Comparison of ENCODE assay signal across 8 cellular contexts in the genomic region with DNA sequence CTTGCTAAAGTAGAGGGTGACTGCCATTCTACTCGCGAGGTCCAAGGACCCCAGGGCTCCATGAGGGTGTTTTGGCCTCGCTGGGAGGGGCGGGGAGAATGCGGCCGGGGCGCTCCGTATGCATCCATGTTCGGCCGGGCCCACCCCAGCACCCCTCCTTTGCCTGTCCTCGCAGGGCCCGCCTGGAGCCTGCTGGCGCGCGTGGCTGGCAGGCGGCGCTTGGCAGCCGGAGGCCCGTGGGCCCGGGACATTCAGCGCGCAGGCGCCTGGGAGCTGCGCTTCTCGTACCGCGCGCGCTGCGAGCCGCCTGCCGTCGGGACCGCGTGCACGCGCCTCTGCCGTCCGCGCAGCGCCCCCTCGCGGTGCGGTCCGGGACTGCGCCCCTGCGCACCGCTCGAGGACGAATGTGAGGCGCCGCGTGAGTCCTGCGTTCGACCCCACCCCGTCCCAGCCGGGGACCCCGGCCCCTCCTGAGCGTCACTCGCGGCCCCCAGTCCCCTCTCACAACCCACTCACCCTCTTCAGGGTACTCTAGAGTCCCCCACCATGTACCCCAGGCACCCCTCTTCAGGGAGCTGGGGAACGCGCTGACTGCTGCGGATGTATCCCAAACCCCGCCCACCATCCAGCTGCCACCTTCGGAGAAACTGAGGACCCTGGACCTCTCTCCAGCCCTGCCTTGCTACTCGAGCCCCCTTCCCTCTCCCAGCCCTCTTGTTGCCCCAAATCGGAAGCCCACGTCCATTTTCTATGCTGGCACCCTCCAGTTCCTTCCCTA. TPM values are rescaled to one million over a fixed set of nuclear protein-coding genes. Genes with fewer than 3 reads are reported as not detected.
A peak's percentile ranks its signal among the peaks of the same experiment; 100 is the strongest.
DNase-seq lines count a peak whose midpoint lies in the region; ATAC-seq lines count a peak whose summit lies in the region.

No MANE protein-coding gene starts in this region.

- H3K4me3 Mint-ChIP-seq in activated CD4-positive, alpha-beta memory T cell treated with anti-CD3 and anti-CD28 coated beads, Interleukin-2, amount 10 ng/mL, durations not matched to agents 7 days and 5 days, result no peak overlapping the region
- H3K4me3 Mint-ChIP-seq in naive thymus-derived CD4-positive, alpha-beta T cell, result peak overlapping the region in 5 of 10 donors; percentile 4 to 48 (median 16)

- peaks cover 33% of the 10 kb centered on the region for H3K4me1 Mint-ChIP-seq in activated CD4-positive, alpha-beta memory T cell treated with anti-CD3 and anti-CD28 coated beads, Interleukin-2, amount 10 ng/mL, durations not matched to agents 7 days and 5 days
- H3K4me1 Mint-ChIP-seq in naive thymus-derived CD4-positive, alpha-beta T cell, result peaks cover 26 to 38% (median 35%) of the 10 kb centered on the region in 7 donors

- peak; percentile 94 for ATAC-seq in naive thymus-derived CD4-positive, alpha-beta T cell
- peak; percentile 58 for ATAC-seq in stimulated activated naive CD8-positive, alpha-beta T cell treated with anti-CD3 and anti-CD28 coated beads, Interleukin-15, Interleukin-2, amounts not matched to agents 100 U/mL and 50 U/mL, for 24 hours
- ATAC-seq in HG02973 (IDR thresholded peaks at IDR 0.05; ENCODE audit: unreplicated experiment), result no peak

- POLR2A ChIA-PET in activated CD4-positive, alpha-beta memory T cell treated with anti-CD3 and anti-CD28 coated beads, Interleukin-2, amount 10 ng/mL, durations not matched to agents 7 days and 5 days (lab: Charles Lee), result interaction anchor here (0.8 to 1.6 kb wide), 6 partner anchors 11 to 67 kb away, joined by 3 to 5 read pairs (median 4); a partner anchor contains a TSS
- POLR2A ChIA-PET in naive thymus-derived CD4-positive, alpha-beta T cell (lab: Charles Lee), result interaction anchor here (0.6 to 1.2 kb wide), 3 partner anchors 9 to 40 kb away, joined by 4 to 5 read pairs (median 5); no protein-coding TSS in a partner anchor

- no peaks in the 10 kb centered on the region for H3K9me3 Mint-ChIP-seq in activated CD4-positive, alpha-beta memory T cell treated with anti-CD3 and anti-CD28 coated beads, Interleukin-2, amount 10 ng/mL, durations not matched to agents 7 days and 5 days
- H3K9me3 Mint-ChIP-seq in naive thymus-derived CD4-positive, alpha-beta T cell, result peaks cover 0 to 6% (median 0%) of the 10 kb centered on the region in 11 donors

- peaks cover 11 to 21% of the 10 kb centered on the region in 2 donors for H3K4me1 ChIP-seq in naive thymus-derived CD4-positive, alpha-beta T cell (ENCODE audit: control insufficient read depth in 2 of 2, insufficient read depth in 2 of 2, low read length in 2 of 2)

- H3K27me3 ChIP-seq in naive thymus-derived CD4-positive, alpha-beta T cell (ENCODE audit: control insufficient read depth in 2 of 2, insufficient read depth in 2 of 2, low read length in 2 of 2), result peaks cover 12 to 19% of the 10 kb centered on the region in 2 donors

- CTCF ChIA-PET in activated CD4-positive, alpha-beta memory T cell treated with anti-CD3 and anti-CD28 coated beads, Interleukin-2, amount 10 ng/mL, durations not matched to agents 7 days and 5 days (lab: Charles Lee), result interaction anchor here (0.6 to 2.0 kb wide), 13 partner anchors 9 to 541 kb away, joined by 3 to 14 read pairs (median 5); a partner anchor contains a TSS
- CTCF ChIA-PET in naive thymus-derived CD4-positive, alpha-beta T cell (lab: Charles Lee), result interaction anchor here (0.6 to 1.2 kb wide), 6 partner anchors 13 to 467 kb away, joined by 3 to 5 read pairs (median 3); no protein-coding TSS in a partner anchor

- H3K36me3 Mint-ChIP-seq in activated CD4-positive, alpha-beta memory T cell treated with anti-CD3 and anti-CD28 coated beads, Interleukin-2, amount 10 ng/mL, durations not matched to agents 7 days and 5 days (ENCODE audit: low read depth), result peaks cover 5% of the 10 kb centered on the region
- peaks cover 0 to 5% (median 0%) of the 10 kb centered on the region in 5 donors for H3K36me3 Mint-ChIP-seq in naive thymus-derived CD4-positive, alpha-beta T cell

- intact Hi-C loops in naive thymus-derived CD4-positive, alpha-beta T cell (cut with micrococcal nuclease), result loop anchor here in 1 of 2 donors (1.0 to 2.0 kb wide), 2 partner anchors 58 to 63 kb away; a partner anchor contains a TSS

- no peak overlapping the region for H3K27ac ChIP-seq in naive thymus-derived CD4-positive, alpha-beta T cell (ENCODE audit: low read depth, low read length)

- no peaks in the 10 kb centered on the region for H3K36me3 ChIP-seq in naive thymus-derived CD4-positive, alpha-beta T cell (ENCODE audit: control insufficient read depth in 2 of 3, insufficient read depth in 3 of 3, low read length in 3 of 3)

- no peak overlapping the region for H3K27ac Mint-ChIP-seq in activated CD4-positive, alpha-beta memory T cell treated with anti-CD3 and anti-CD28 coated beads, Interleukin-2, amount 10 ng/mL, durations not matched to agents 7 days and 5 days
- peak overlapping the region in 3 of 9 donors; percentile 48 to 71 (median 66) for H3K27ac Mint-ChIP-seq in naive thymus-derived CD4-positive, alpha-beta T cell

- H3K9me3 ChIP-seq in naive thymus-derived CD4-positive, alpha-beta T cell (ENCODE audit: control insufficient read depth in 2 of 3, low read length in 3 of 3), result no peaks in the 10 kb centered on the region

- H3K27me3 Mint-ChIP-seq in activated CD4-positive, alpha-beta memory T cell treated with anti-CD3 and anti-CD28 coated beads, Interleukin-2, amount 10 ng/mL, durations not matched to agents 7 days and 5 days, result peaks cover 66% of the 10 kb centered on the region
- peaks cover 55 to 73% (median 62%) of the 10 kb centered on the region in 5 donors for H3K27me3 Mint-ChIP-seq in naive thymus-derived CD4-positive, alpha-beta T cell

- H3K4me3 ChIP-seq in naive thymus-derived CD4-positive, alpha-beta T cell (ENCODE audit: low read length), result no peak overlapping the region

- peak; percentile 64 for DNase-seq in EL
- peak; percentile 90 for DNase-seq in NAMALWA (ENCODE audit: low spot score)
- peak; percentile 80 for DNase-seq in activated CD4-positive, alpha-beta memory T cell treated with anti-CD3 and anti-CD28 coated beads, Interleukin-2, amount 10 ng/mL, durations not matched to agents 7 days and 5 days
- peak; percentile 64 for DNase-seq in effector CD4-positive, alpha-beta T cell
- peak; percentile 67 to 88 (median 78) for DNase-seq in naive thymus-derived CD4-positive, alpha-beta T cell
- peak; percentile 85 for DNase-seq in stimulated activated naive CD8-positive, alpha-beta T cell treated with anti-CD3 and anti-CD28 coated beads, Interleukin-15, Interleukin-2, amounts not matched to agents 100 U/mL and 50 U/mL, for 24 hours
- no peak for DNase-seq in medulla oblongata (ENCODE audit: extremely low spot score)

RNA-seq across cellular contexts. Expression of a gene that starts 4.1 kb away (rescaled TPM):
- total RNA-seq in activated CD4-positive, alpha-beta memory T cell treated with anti-CD3 and anti-CD28 coated beads, Interleukin-2, amount 10 ng/mL, durations not matched to agents 7 days and 5 days, result under 1 TPM; 0.28 to 0.30 TPM
- under 1 TPM in 2 of 5 experiments, not detected in 3; 0.15 to 0.22 TPM for total RNA-seq in naive thymus-derived CD4-positive, alpha-beta T cell
- polyA plus RNA-seq in naive thymus-derived CD4-positive, alpha-beta T cell, result under 1 TPM; 0.08 to 0.12 TPM

RNA-seq across cellular contexts. Expression of a gene that starts 12.1 kb away (rescaled TPM):
- not detected for total RNA-seq in activated CD4-positive, alpha-beta memory T cell treated with anti-CD3 and anti-CD28 coated beads, Interleukin-2, amount 10 ng/mL, durations not matched to agents 7 days and 5 days
- total RNA-seq in naive thymus-derived CD4-positive, alpha-beta T cell, result not detected
- polyA plus RNA-seq in naive thymus-derived CD4-positive, alpha-beta T cell, result not detected

RNA-seq across cellular contexts. Expression of a gene that starts 22.2 kb away (rescaled TPM):
- total RNA-seq in activated CD4-positive, alpha-beta memory T cell treated with anti-CD3 and anti-CD28 coated beads, Interleukin-2, amount 10 ng/mL, durations not matched to agents 7 days and 5 days, result 10 to 100 TPM; 44.0 to 44.8 TPM
- 10 to 100 TPM; 43.5 to 70.0 (median 50.0) TPM for total RNA-seq in naive thymus-derived CD4-positive, alpha-beta T cell
- polyA plus RNA-seq in naive thymus-derived CD4-positive, alpha-beta T cell, result 10 to 100 TPM; 43.8 to 50.8 TPM

RNA-seq across cellular contexts. Expression of a gene that starts 29.8 kb away (rescaled TPM):
- total RNA-seq in activated CD4-positive, alpha-beta memory T cell treated with anti-CD3 and anti-CD28 coated beads, Interleukin-2, amount 10 ng/mL, durations not matched to agents 7 days and 5 days, result 1 to 10 TPM; 4.5 to 4.7 TPM
- total RNA-seq in naive thymus-derived CD4-positive, alpha-beta T cell, result 1 to 10 TPM; 4.4 to 8.5 (median 6.2) TPM
- 1 to 10 TPM; 6.3 to 6.4 TPM for polyA plus RNA-seq in naive thymus-derived CD4-positive, alpha-beta T cell

RNA-seq across cellular contexts. Expression of a gene that starts 37.1 kb away (rescaled TPM):
- total RNA-seq in activated CD4-positive, alpha-beta memory T cell treated with anti-CD3 and anti-CD28 coated beads, Interleukin-2, amount 10 ng/mL, durations not matched to agents 7 days and 5 days, result 10 to 100 TPM; 14.8 to 15.2 TPM
- total RNA-seq in naive thymus-derived CD4-positive, alpha-beta T cell, result 10 to 100 TPM; 12.2 to 29.1 (median 16.1) TPM
- 10 to 100 TPM; 19.7 to 43.0 TPM for polyA plus RNA-seq in naive thymus-derived CD4-positive, alpha-beta T cell
